ENCODE assay signal across 1 cellular context in genomic region chr12:58596381-58596780, GRCh38.
TF ChIP-seq lines count a peak whose summit lies in the region.

No MANE protein-coding gene starts in this region.

TF ChIP-seq in SK-N-SH treated with all-trans-retinoic acid at 6 μM for 48 hours, 23 proteins besides CTCF, POLR2A, EP300 and RAD21 (continued from another document):
- TF ChIP-seq CSRNP3 (CRISPR knock-in tag; IDR thresholded peaks at IDR 0.05) (no peak), SNAI2 (CRISPR knock-in tag; IDR thresholded peaks at IDR 0.05) (no peak)
